8 cellular contexts compared by ENCODE assay signal in genomic region chr11:126062679-126063509, GRCh38. TPM values are rescaled to one million over a fixed set of nuclear protein-coding genes. Genes with fewer than 3 reads are reported as not detected.
A peak's percentile ranks its signal among the peaks of the same experiment; 100 is the strongest.
DNase-seq lines count a peak whose midpoint lies in the region; ATAC-seq, FAIRE-seq and TF ChIP-seq lines count a peak whose summit lies in the region.

Gene CDON, minus strand, starts transcription at chr11:126062866. Its CDS starts 39,390 bp downstream, at chr11:126023476.

- H3K4me3 Mint-ChIP-seq in immature natural killer cell, result peak within 1 kb of the TSS; percentile 82 to 89 (median 85)

- H3K9ac ChIP-seq in smooth muscle cell (ENCODE audit: low read depth), result peak within 1 kb of the TSS; percentile 98

- FAIRE-seq in bronchial epithelial cell (lab: Jason Lieb, UNC), result no peak

- peaks cover 4 to 24% (median 11%) of the 10 kb centered on the region in 3 donors for H3K27me3 Mint-ChIP-seq in immature natural killer cell (ENCODE audit: low read depth in 3 of 3)

- peak; percentile 43 for TF ChIP-seq POLR2A in GM18951 (IDR thresholded peaks at IDR 0.05; ENCODE audit: extremely low read depth, insufficient read depth, insufficient read length)

- H3K4me1 ChIP-seq in smooth muscle cell (ENCODE audit: low read depth), result peaks cover 28% of the 10 kb centered on the region

- H3K27ac ChIP-seq in smooth muscle cell (ENCODE audit: low read depth), result peak within 1 kb of the TSS; percentile 81

- in situ Hi-C loops in GM18951 (cut with MboI; ENCODE audit: low sequenced_read_pairs, unreplicated experiment), result no loop called here

- peaks cover 4% of the 10 kb centered on the region for H3K79me2 ChIP-seq in smooth muscle cell (ENCODE audit: low read depth)

- H3F3A ChIP-seq in smooth muscle cell (ENCODE audit: low read depth), result peaks cover 6% of the 10 kb centered on the region

- peaks cover 6% of the 10 kb centered on the region for H4K20me1 ChIP-seq in smooth muscle cell (ENCODE audit: low read depth)

- H3K36me3 Mint-ChIP-seq in immature natural killer cell, result no peaks in the 10 kb centered on the region

- peaks cover 12 to 17% of the 10 kb centered on the region in 2 donors for H3K4me1 Mint-ChIP-seq in immature natural killer cell

- H3K36me3 ChIP-seq in bronchial epithelial cell (ENCODE audit: control insufficient read depth, insufficient read depth, low read length), result no peaks in the 10 kb centered on the region
- H3K36me3 ChIP-seq in smooth muscle cell (ENCODE audit: low read depth), result no peaks in the 10 kb centered on the region

- CTCF ChIA-PET in AG04449 (lab: Yijun Ruan, JAX), result interaction anchor here (1.6 kb wide), 1 partner anchor 11 kb away, joined by 4 read pairs; no protein-coding TSS in a partner anchor

- peak; percentile 17 for DNase-seq in AG04449 (ENCODE audit: low read depth, low spot score)
- DNase-seq in NCI-H2227 (lab: John Stamatoyannopoulos, UW; ENCODE audit: unreplicated experiment), result peak; percentile 94
- peak; percentile 71 for DNase-seq in bronchial epithelial cell (ENCODE audit: low read depth)
- peak; percentile 73 to 82 (median 80) for DNase-seq in immature natural killer cell
- DNase-seq in smooth muscle cell (lab: John Stamatoyannopoulos, UW; ENCODE audit: unreplicated experiment), result peak; percentile 80

- peak within 1 kb of the TSS; percentile 63 for H3K4me3 ChIP-seq in AG04449 (ENCODE audit: low read depth, low read length)
- H3K4me3 ChIP-seq in WI38 (ENCODE audit: low read depth, low read length), result peak within 1 kb of the TSS; percentile 63
- peak within 1 kb of the TSS; percentile 54 for H3K4me3 ChIP-seq in bronchial epithelial cell (ENCODE audit: low read depth, low read length)
- H3K4me3 ChIP-seq in smooth muscle cell, result peak within 1 kb of the TSS; percentile 96

- H3K27ac Mint-ChIP-seq in immature natural killer cell, result peak within 1 kb of the TSS in 4 of 6 donors; percentile 37 to 84 (median 76)

- H3K9me3 Mint-ChIP-seq in immature natural killer cell, result peaks cover 0 to 2% (median 0%) of the 10 kb centered on the region in 6 donors

- no peaks in the 10 kb centered on the region for H3K9me3 ChIP-seq in smooth muscle cell (replicated peaks; ENCODE audit: low read depth)

- H3K27me3 ChIP-seq in bronchial epithelial cell (ENCODE audit: control insufficient read depth, insufficient read depth, low read length) (peaks cover 7% of the 10 kb centered on the region), smooth muscle cell (ENCODE audit: low read depth) (peaks cover 12% of the 10 kb centered on the region)

- POLR2A ChIA-PET in AG04449 (lab: Yijun Ruan, JAX), result no interaction called here

- TF ChIP-seq CTCF in AG04449 (IDR thresholded peaks at IDR 0.05; ENCODE audit: insufficient read depth, low read length, missing control alignments) (peak; percentile 17), WI38 (IDR thresholded peaks at IDR 0.05; ENCODE audit: low read depth, low read length) (no peak), bronchial epithelial cell (IDR thresholded peaks at IDR 0.05; ENCODE audit: insufficient read depth, low read length, severe bottlenecking) (peak; percentile 2), smooth muscle cell (IDR thresholded peaks at IDR 0.05; ENCODE audit: borderline replicate concordance, insufficient read depth, poor library complexity, severe bottlenecking) (no peak)

- H3K4me2 ChIP-seq in smooth muscle cell, result peak within 1 kb of the TSS; percentile 99

- under 1% methylated on average over 37 of the region's 82 CpGs for WGBS in smooth muscle cell (ENCODE audit: low lambda C conversion rate)

- ATAC-seq in HG03175 (IDR thresholded peaks at IDR 0.05; ENCODE audit: unreplicated experiment), result peak; percentile 98

- peak within 1 kb of the TSS; percentile 93 for H2AFZ ChIP-seq in smooth muscle cell (ENCODE audit: low read depth)

RNA-seq across cellular contexts. Expression of gene CDON, which starts in this region (rescaled TPM):
- total RNA-seq in bronchial epithelial cell (2.9 TPM in 2 replicates), smooth muscle cell (14.8 and 21.1 TPM in 2 replicates)
- polyA plus RNA-seq in immature natural killer cell (not detected), smooth muscle cell (1.6 and 7.0 TPM in 2 replicates)

Comparison
In these comparisons a context has a peak if more than half of its experiments do, and no peak if none do; other contexts are left out.
1. Peak in every context shown above with its lines: DNase-seq, ATAC-seq, H3K4me3 ChIP-seq and H3K27ac ChIP-seq.
2. Peak in DNase-seq in immature natural killer cell; RNA of the gene not detected or under 1 TPM.
3. DNase-seq: peak in every context shown above with its lines; median percentile 94 in NCI-H2227; 80 in immature natural killer cell; 80 in smooth muscle cell; 71 in bronchial epithelial cell; 17 in AG04449.
4. CTCF ChIP-seq: peak in AG04449 (single experiment) and bronchial epithelial cell (single experiment); none in WI38 (single experiment) and smooth muscle cell (single experiment).